ENCODE assay signal across 9 cellular contexts in genomic region chr22:49951986-49952896, GRCh38. TPM values are rescaled to one million over a fixed set of nuclear protein-coding genes. Genes with fewer than 3 reads are reported as not detected.
DNase-seq lines count a peak whose midpoint lies in the region; ATAC-seq and TF ChIP-seq lines count a peak whose summit lies in the region.
"Had no signal": no experiment of that assay in that cellular context is flagged by ENCODE, and none has a peak within 500 bp of the region (broad histone marks: within the 10 kb centered on the region; RNA-seq: fewer than 3 reads in every experiment).

No MANE protein-coding gene starts in this region.

- no peaks in the 10 kb centered on the region for H3K9me3 Mint-ChIP-seq in effector memory CD8-positive, alpha-beta T cell

- no peaks in the 10 kb centered on the region for H3K27me3 ChIP-seq in H7 (ENCODE audit: control insufficient read depth, insufficient read depth, low read length)
- no peaks in the 10 kb centered on the region for H3K27me3 ChIP-seq in adipocyte (replicated peaks; ENCODE audit: control insufficient read depth, insufficient read depth, low read length)
- no peaks in the 10 kb centered on the region for H3K27me3 ChIP-seq in stomach
- H3K27me3 ChIP-seq in A673 (replicated peaks; ENCODE audit: insufficient read depth, low read depth, low read length, poor library complexity): no peaks in the 10 kb centered on the region

- H3K4me3 ChIP-seq in H7 (ENCODE audit: insufficient read depth, low read depth, low read length) (no peak overlapping the region), adipocyte (ENCODE audit: low read length) (no peak overlapping the region), stomach (no peak overlapping the region), A673 (ENCODE audit: low read depth, low read length, poor library complexity, severe bottlenecking) (no peak overlapping the region)

- BruUV-seq in A673 (replicated peaks; lab: Mats Ljungman, UMichigan): no TSS peak

- POLR2A ChIA-PET in A673 (lab: Charles Lee; ENCODE audit: low non-redundant PET): no interaction called here

- DNase-seq in H7 (peak; percentile 82), adipocyte (ENCODE audit: low read depth) (peak; percentile 56), islet precursor cell (peak; percentile 87), stomach (no peak), left colon (no peak), A673 (ENCODE audit: low spot score) (no peak), pons (ENCODE audit: low spot score) (no peak)
- no peak for DNase-seq in effector memory CD8-positive, alpha-beta T cell
- DNase-seq: KG1 had no signal

- no peaks in the 10 kb centered on the region for H3K4me1 Mint-ChIP-seq in effector memory CD8-positive, alpha-beta T cell (ENCODE audit: low read depth in 2 of 2)

- no peak overlapping the region for H3K4me3 Mint-ChIP-seq in effector memory CD8-positive, alpha-beta T cell

- H3K9me3 ChIP-seq in adipocyte (ENCODE audit: control insufficient read depth, low read length) (no peaks in the 10 kb centered on the region), stomach (no peaks in the 10 kb centered on the region), A673 (ENCODE audit: low read depth, low read length, poor library complexity, severe bottlenecking) (no peaks in the 10 kb centered on the region)

- ATAC-seq in effector memory CD8-positive, alpha-beta T cell (replicated peaks): no peak
- no peak for ATAC-seq in left colon

- peak overlapping the region; percentile 60 for H3K9ac ChIP-seq in adipocyte (ENCODE audit: low read length)

- H3K4me1 ChIP-seq in adipocyte (ENCODE audit: control insufficient read depth, insufficient read depth, low read length): peaks cover 51% of the 10 kb centered on the region
- peaks cover 48 to 69% (median 66%) of the 10 kb centered on the region in 4 donors for H3K4me1 ChIP-seq in stomach
- peaks cover 6% of the 10 kb centered on the region for H3K4me1 ChIP-seq in A673 (ENCODE audit: insufficient read depth, low read length, poor library complexity, severe bottlenecking)

- 41 to 47% (median 43%) methylated on average over 18 to 24 of the region's 24 CpGs for WGBS in stomach, 5 donors

- no peaks in the 10 kb centered on the region for H3K27me3 Mint-ChIP-seq in effector memory CD8-positive, alpha-beta T cell

- intact Hi-C loops in stomach (cut with DNase I; ENCODE audit: low total_unique reads): no loop called here
- intact Hi-C loops in left colon (cut with DNase I, micrococcal nuclease): no loop called here
- intact Hi-C loops in A673 (cut with micrococcal nuclease; ENCODE audit: unreplicated experiment): no loop called here

- H3K36me3 ChIP-seq in H7 (replicated peaks; ENCODE audit: control insufficient read depth, insufficient read depth, low read length) (no peaks in the 10 kb centered on the region), adipocyte (ENCODE audit: control insufficient read depth, insufficient read depth, low read length, severe bottlenecking) (no peaks in the 10 kb centered on the region), stomach (no peaks in the 10 kb centered on the region), A673 (ENCODE audit: insufficient read depth, low read length, poor library complexity, severe bottlenecking) (no peaks in the 10 kb centered on the region)

- no peak for TF ChIP-seq POLR2A in stomach (IDR thresholded peaks at IDR 0.05)

- no peak for TF ChIP-seq CTCF in stomach (IDR thresholded peaks at IDR 0.05)
- no peak for TF ChIP-seq CTCF in A673 (conservative IDR thresholded peaks at IDR 0.05; ENCODE audit: low read depth, low read length)

- peaks cover 3% of the 10 kb centered on the region for H3K36me3 Mint-ChIP-seq in effector memory CD8-positive, alpha-beta T cell (ENCODE audit: insufficient read depth)

- no peak overlapping the region for H3K27ac Mint-ChIP-seq in effector memory CD8-positive, alpha-beta T cell

- H3K27ac ChIP-seq in stomach (peak overlapping the region; percentile 94 to 98 (median 98)), A673 (ENCODE audit: low read depth, low read length, poor library complexity, severe bottlenecking) (no peak overlapping the region)

- CTCF ChIA-PET in A673 (lab: Charles Lee): no interaction called here

- TF ChIP-seq EP300 in stomach (IDR thresholded peaks at IDR 0.05): no peak

RNA-seq across cellular contexts. Expression of gene PIM3, which starts 8.3 kb away (rescaled TPM):
- total RNA-seq in H7 (2014; rRNA removed; shearing (Covaris generic)): 71.2 and 79.7 TPM in 2 replicates
- total RNA-seq in stomach: 100 to 1,000 TPM in 3 of 5 donors, 10 to 100 TPM in 2; 51.9 to 802 (median 298) TPM
- 10 to 100 TPM; 75.6 to 87.6 (median 81.6) TPM for polyA plus RNA-seq in stomach
- total RNA-seq in left colon: 100 to 1,000 TPM in 1 of 2 donors, 10 to 100 TPM in 1; 45.6 to 201 TPM
- 70.9 and 71.3 TPM in 2 replicates for total RNA-seq in A673 (2021)

RNA-seq across cellular contexts. Expression of gene CRELD2, which starts 33.8 kb away (rescaled TPM):
- total RNA-seq in H7 (2014; rRNA removed; shearing (Covaris generic)): 22.8 and 45.6 TPM in 2 replicates
- total RNA-seq in stomach (10 to 100 TPM; 35.4 to 83.0 (median 81.1) TPM), left colon (10 to 100 TPM; 36.7 to 53.8 TPM), A673 (2021) (54.1 and 54.7 TPM in 2 replicates)
- 10 to 100 TPM; 19.4 to 30.4 (median 29.0) TPM for polyA plus RNA-seq in stomach

RNA-seq across cellular contexts. Expression of gene ALG12, which starts 34.0 kb away (rescaled TPM):
- 28.5 and 32.9 TPM in 2 replicates for total RNA-seq in H7 (2014; rRNA removed; shearing (Covaris generic))
- 10 to 100 TPM in 2 of 5 donors, 1 to 10 TPM in 3; 2.3 to 30.7 (median 9.4) TPM for total RNA-seq in stomach
- 1 to 10 TPM; 3.8 to 9.2 (median 8.8) TPM for polyA plus RNA-seq in stomach
- total RNA-seq in left colon: 10 to 100 TPM; 22.8 to 27.9 TPM
- 18.6 and 19.8 TPM in 2 replicates for total RNA-seq in A673 (2021)

Comparison
In these comparisons a context has a peak if more than half of its experiments do, and no peak if none do; other contexts are left out.
1. DNase-seq: peak in H7 (single experiment), adipocyte (single experiment) and islet precursor cell (single experiment); none in stomach (single experiment), effector memory CD8-positive, alpha-beta T cell (0 of 3), left colon (0 of 2), A673 (single experiment) and pons (single experiment).